Comparison of ENCODE assay signal across 9 cellular contexts in the genomic region with DNA sequence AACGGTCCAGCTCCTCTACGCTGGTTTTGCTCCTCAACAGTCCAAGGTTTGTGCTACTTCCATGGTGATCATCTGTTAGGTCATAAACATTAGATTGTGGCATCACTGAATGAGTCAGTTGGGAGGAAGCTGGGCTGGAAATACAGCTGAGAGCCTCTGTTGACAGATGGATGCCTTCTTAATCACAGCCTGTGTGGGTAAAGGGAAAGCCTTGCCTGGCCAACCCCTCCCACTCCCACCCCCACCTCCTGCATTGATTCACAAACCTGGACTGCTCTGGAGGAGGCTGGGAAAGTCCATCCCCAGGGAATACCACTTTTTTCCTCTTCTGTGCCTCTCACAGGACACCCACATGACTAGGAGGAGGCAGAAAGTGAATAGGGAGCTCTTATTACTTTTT.
DNase-seq lines count a peak whose midpoint lies in the region; TF ChIP-seq lines count a peak whose summit lies in the region.
"Had no signal": no experiment of that assay in that cellular context is flagged by ENCODE, and none has a peak within 500 bp of the region (broad histone marks: within the 10 kb centered on the region; RNA-seq: fewer than 3 reads in every experiment).

No MANE protein-coding gene starts in this region.

- no peaks in the 10 kb centered on the region for H3K4me1 ChIP-seq in NT2/D1 (ENCODE audit: insufficient read depth, insufficient read length)
- H3K4me1 ChIP-seq in fibroblast of lung (ENCODE audit: control insufficient read depth, extremely low read depth, insufficient read depth, low read length) = peaks cover 24% of the 10 kb centered on the region
- no peaks in the 10 kb centered on the region for H3K4me1 ChIP-seq in effector memory CD4-positive, alpha-beta T cell (ENCODE audit: control insufficient read depth, insufficient read depth, low read length, poor library complexity, severe bottlenecking)

- H3K27me3 ChIP-seq in NT2/D1 (ENCODE audit: insufficient read depth, insufficient read length) (no peaks in the 10 kb centered on the region), fibroblast of lung (ENCODE audit: control insufficient read depth, insufficient read depth, low read length) (no peaks in the 10 kb centered on the region)
- H3K27me3 ChIP-seq in effector memory CD4-positive, alpha-beta T cell (replicated peaks; ENCODE audit: control insufficient read depth, insufficient read depth, low read length, poor library complexity, severe bottlenecking) = no peaks in the 10 kb centered on the region

- H3K9ac ChIP-seq in NT2/D1 (ENCODE audit: insufficient read length, low read depth) = no peak overlapping the region
- peak overlapping the region; percentile 11 for H3K9ac ChIP-seq in fibroblast of lung (ENCODE audit: insufficient read depth, low read length)

- no peak overlapping the region for H2AFZ ChIP-seq in fibroblast of lung (ENCODE audit: low read length)

- no peak for TF ChIP-seq CTCF in fibroblast of lung (conservative IDR thresholded peaks at IDR 0.05 in 1 of 2, IDR thresholded peaks at IDR 0.05 in 1 of 2; ENCODE audit: low read depth in 1 of 2, low read length in 2 of 2)

- H3K36me3 ChIP-seq in NT2/D1 (ENCODE audit: insufficient read depth, insufficient read length, low read length) (no peaks in the 10 kb centered on the region), fibroblast of lung (ENCODE audit: control insufficient read depth, insufficient read depth, low read length) (no peaks in the 10 kb centered on the region)
- H3K36me3 ChIP-seq in effector memory CD4-positive, alpha-beta T cell (ENCODE audit: control insufficient read depth, insufficient read depth, low read length) = no peaks in the 10 kb centered on the region

- H3K4me2 ChIP-seq in fibroblast of lung (ENCODE audit: extremely low read depth, insufficient read depth, low read length) = peak overlapping the region; percentile 60

- peak overlapping the region; percentile 98 for H3K27ac ChIP-seq in fibroblast of lung (ENCODE audit: insufficient read depth, low read length)
- no peak overlapping the region for H3K27ac ChIP-seq in effector memory CD4-positive, alpha-beta T cell (ENCODE audit: insufficient read depth, low read length, poor library complexity, severe bottlenecking)
- H3K27ac ChIP-seq: HL-60 had no signal

- H3K9me3 ChIP-seq in NT2/D1 (ENCODE audit: insufficient read depth, low read length) (no peaks in the 10 kb centered on the region), fibroblast of lung (ENCODE audit: control insufficient read depth, insufficient read depth, low read depth, low read length) (no peaks in the 10 kb centered on the region)
- H3K9me3 ChIP-seq in effector memory CD4-positive, alpha-beta T cell (ENCODE audit: control insufficient read depth, low read length) = no peaks in the 10 kb centered on the region

- DNase-seq in GM04504 (ENCODE audit: low read depth) (peak; percentile 100), NT2/D1 (ENCODE audit: low read depth, low spot score) (peak; percentile 8), fibroblast of lung (ENCODE audit: low read depth in 2 of 2) (peak; percentile 99), pulmonary artery endothelial cell (ENCODE audit: low read depth, low spot score) (peak; percentile 99), NCI-H510A treated with DMSO at 0.1 percent for 48 hours (lab: John Stamatoyannopoulos, UW) (no peak), NCI-H1105 treated with DMSO at 0.1 percent for 48 hours (lab: John Stamatoyannopoulos, UW) (no peak)
- no peak for DNase-seq in effector memory CD4-positive, alpha-beta T cell
- no peak for DNase-seq in stimulated activated CD4-positive, alpha-beta T cell treated with anti-CD3 and anti-CD28 coated beads, Interleukin-4, amount 100 ng/mL, for 4 hours

- H4K20me1 ChIP-seq in fibroblast of lung (ENCODE audit: control insufficient read depth, extremely low read depth, insufficient read depth, low read length) = no peaks in the 10 kb centered on the region

- no peaks in the 10 kb centered on the region for H3K79me2 ChIP-seq in fibroblast of lung (ENCODE audit: control insufficient read depth, insufficient read depth, low read length)

- H3K4me3 ChIP-seq in NT2/D1 (ENCODE audit: insufficient read length, low read depth) (no peak overlapping the region), fibroblast of lung (replicated peaks in 1 of 4; ENCODE audit: control extremely low read depth in 1 of 4, insufficient read depth in 1 of 4, low read depth in 3 of 4, low read length in 4 of 4) (no peak overlapping the region)
- H3K4me3 ChIP-seq in effector memory CD4-positive, alpha-beta T cell (ENCODE audit: insufficient read depth, low read depth, low read length, poor library complexity, severe bottlenecking) = no peak overlapping the region

Comparison
In these comparisons a context has a peak if more than half of its experiments do, and no peak if none do; other contexts are left out.
1. DNase-seq: peak in GM04504 (single experiment), NT2/D1 (single experiment), fibroblast of lung (2 of 2) and pulmonary artery endothelial cell (single experiment); none in effector memory CD4-positive, alpha-beta T cell (0 of 3), NCI-H510A treated with DMSO at 0.1 percent for 48 hours (single experiment), NCI-H1105 treated with DMSO at 0.1 percent for 48 hours (single experiment) and stimulated activated CD4-positive, alpha-beta T cell treated with anti-CD3 and anti-CD28 coated beads, Interleukin-4, amount 100 ng/mL, for 4 hours (0 of 2).